In genomic region chr9:128142596-128142995, GRCh38 we compare ENCODE assay signal across 18 cellular contexts. TPM values are rescaled to one million over a fixed set of nuclear protein-coding genes. Genes with fewer than 3 reads are reported as not detected.
DNase-seq lines count a peak whose midpoint lies in the region; ATAC-seq and TF ChIP-seq lines count a peak whose summit lies in the region.
"Had no signal": no experiment of that assay in that cellular context is flagged by ENCODE, and none has a peak within 500 bp of the region (broad histone marks: within the 10 kb centered on the region; RNA-seq: fewer than 3 reads in every experiment).

No MANE protein-coding gene starts in this region.

- no peaks in the 10 kb centered on the region for H3K27me3 ChIP-seq in PC-3 (ENCODE audit: low read length)
- no peaks in the 10 kb centered on the region for H3K27me3 ChIP-seq in spleen (replicated peaks in 1 of 7)

- TF ChIP-seq CTCF in PC-3 (conservative IDR thresholded peaks at IDR 0.05; ENCODE audit: low read depth, low read length) (no peak), spleen (IDR thresholded peaks at IDR 0.05 in 8 of 11, conservative IDR thresholded peaks at IDR 0.05 in 3 of 11) (no peak)

- no peak for TF ChIP-seq POLR2A in spleen (IDR thresholded peaks at IDR 0.05)

- intact Hi-C loops in Right ventricle myocardium inferior (cut with DNase I) (no loop called here), cardiac septum (cut with DNase I) (no loop called here), PC-3 (cut with micrococcal nuclease) (no loop called here), spleen (cut with DNase I; ENCODE audit: low total_unique reads) (no loop called here)

- no TSS peak for BruUV-seq in PC-3 (replicated peaks; lab: Mats Ljungman, UMichigan)

- no peaks in the 10 kb centered on the region for H3F3A ChIP-seq in PC-3 (ENCODE audit: low read length, unreplicated experiment)

- 75 to 89% (median 84%) methylated on average over 2 of the region's 2 CpGs for WGBS in spleen, 5 donors

- H3K4me1 ChIP-seq in PC-3 (ENCODE audit: insufficient read depth, low read length) (peaks cover 44% of the 10 kb centered on the region), spleen (peaks cover 0 to 34% (median 4%) of the 10 kb centered on the region in 6 donors)

- H3K27ac ChIP-seq in PC-3 (ENCODE audit: low read length) (peak overlapping the region; percentile 99), epithelial cell of prostate (peak overlapping the region; percentile 95), spleen (no peak overlapping the region)
- H3K27ac ChIP-seq: C4-2B had no signal

- ATAC-seq in Right ventricle myocardium inferior (no peak), PC-3 (no peak)
- ATAC-seq: SK-N-SH treated with all-trans-retinoic acid at 6 μM for 48 hours had no signal

- peak overlapping the region; percentile 83 for H3K9ac ChIP-seq in PC-3 (ENCODE audit: low read length)

- H3K79me2 ChIP-seq in PC-3 (ENCODE audit: low read length), result no peaks in the 10 kb centered on the region

- H3K9me3 ChIP-seq in PC-3 (ENCODE audit: low read length) (no peaks in the 10 kb centered on the region), spleen (no peaks in the 10 kb centered on the region)

- H3K4me3 ChIP-seq in PC-3 (ENCODE audit: low read length) (no peak overlapping the region), spleen (no peak overlapping the region)

- no peaks in the 10 kb centered on the region for H3K9me2 ChIP-seq in PC-3 (replicated peaks; ENCODE audit: low read length)

- H3K36me3 ChIP-seq in PC-3 (ENCODE audit: low read depth, low read length) (no peaks in the 10 kb centered on the region), spleen (no peaks in the 10 kb centered on the region)

- 0 out of 2 replicates have a peak overlapping the region, but pooled peaks have one; percentile 75 for H3K4me2 ChIP-seq in PC-3 (ENCODE audit: low read length)

- POLR2A ChIA-PET in PC-3 (lab: Charles Lee; ENCODE audit: unreplicated experiment), result no interaction called here

- DNase-seq in Right ventricle myocardium inferior (ENCODE audit: missing footprints) (peak; percentile 4), cardiac septum (ENCODE audit: low spot score) (no peak), PC-3 (no peak), epithelial cell of prostate (ENCODE audit: low read depth, low spot score) (no peak), spleen (peak; percentile 19), NCI-H2081 (lab: John Stamatoyannopoulos, UW) (no peak), NOMO-1 treated with dmso at 0.1 percent for 144 hours (lab: John Stamatoyannopoulos, UW; ENCODE audit: unreplicated experiment) (no peak)
- DNase-seq: ACHN, AML-193, DMS79 treated with DMSO at 0.1 percent for 48 hours, KG1, NCI-H1417 treated with DMSO at 0.1 percent for 48 hours, NCI-H1930, NCI-H345, NCI-H526, SIG-M5 had no signal

- H2AFZ ChIP-seq in PC-3 (ENCODE audit: low read length), result no peak overlapping the region

- CTCF ChIA-PET in PC-3 (lab: Charles Lee), result no interaction called here

- no peaks in the 10 kb centered on the region for H4K20me1 ChIP-seq in PC-3 (ENCODE audit: low read length)

RNA-seq across cellular contexts. Expression of gene LCN2, which starts 6.7 kb away (rescaled TPM):
- total RNA-seq in Right ventricle myocardium inferior (not detected), cardiac septum (2.0 TPM), PC-3 (2014; rRNA removed) (153 and 154 TPM in 2 replicates), spleen (100 to 1,000 TPM in 1 of 7 donors, 10 to 100 TPM in 5, 1 to 10 TPM in 1; 7.7 to 218 (median 20.3) TPM)
- polyA plus RNA-seq in spleen, result 10 to 100 TPM; 10.7 to 17.5 (median 13.3) TPM

RNA-seq across cellular contexts. Expression of gene PTGES2, which starts 15.1 kb away (rescaled TPM):
- total RNA-seq in Right ventricle myocardium inferior (158 TPM), cardiac septum (136 TPM), PC-3 (2014; rRNA removed) (250 and 258 TPM in 2 replicates), spleen (10 to 100 TPM; 45.2 to 66.6 (median 58.5) TPM)
- 10 to 100 TPM; 45.8 to 71.2 (median 54.0) TPM for polyA plus RNA-seq in spleen

RNA-seq across cellular contexts. Expression of gene BBLN, which starts 17.5 kb away (rescaled TPM):
- 36.1 TPM for total RNA-seq in Right ventricle myocardium inferior
- total RNA-seq in cardiac septum, result 65.7 TPM
- total RNA-seq in PC-3 (2014; rRNA removed), result 158 and 171 TPM in 2 replicates
- 100 to 1,000 TPM in 3 of 7 donors, 10 to 100 TPM in 4; 43.5 to 220 (median 59.2) TPM for total RNA-seq in spleen
- 100 to 1,000 TPM; 152 to 201 (median 178) TPM for polyA plus RNA-seq in spleen

RNA-seq across cellular contexts. Expression of gene CIZ1, which starts 48.8 kb away (rescaled TPM):
- total RNA-seq in Right ventricle myocardium inferior (69.3 TPM), cardiac septum (86.1 TPM), PC-3 (2014; rRNA removed) (46.1 and 67.7 TPM in 2 replicates), spleen (10 to 100 TPM; 61.9 to 98.2 (median 89.2) TPM)
- 10 to 100 TPM; 24.7 to 50.0 (median 34.5) TPM for polyA plus RNA-seq in spleen

Comparison
In these comparisons a context has a peak if more than half of its experiments do, and no peak if none do; other contexts are left out.
1. DNase-seq: peak in Right ventricle myocardium inferior (single experiment) and spleen (single experiment); none in cardiac septum (single experiment), PC-3 (single experiment), epithelial cell of prostate (single experiment), NCI-H2081 (0 of 2) and NOMO-1 treated with dmso at 0.1 percent for 144 hours (single experiment).
2. H3K27ac ChIP-seq: peak in PC-3 (single experiment) and epithelial cell of prostate (single experiment); none in spleen (0 of 8).